17 cellular contexts compared by ENCODE assay signal in genomic region chr1:15940110-15941043, GRCh38. TPM values are rescaled to one million over a fixed set of nuclear protein-coding genes. Genes with fewer than 3 reads are reported as not detected.
DNase-seq lines count a peak whose midpoint lies in the region; ATAC-seq and TF ChIP-seq lines count a peak whose summit lies in the region.
"Had no signal": no experiment of that assay in that cellular context is flagged by ENCODE, and none has a peak within 500 bp of the region (broad histone marks: within the 10 kb centered on the region; RNA-seq: fewer than 3 reads in every experiment).

No MANE protein-coding gene starts in this region.

- H3K27ac Mint-ChIP-seq in activated naive CD8-positive, alpha-beta T cell treated with anti-CD3 and anti-CD28 coated beads for 36 hours, result peak overlapping the region; percentile 52
- H3K27ac Mint-ChIP-seq: activated naive CD8-positive, alpha-beta T cell treated with anti-CD3 and anti-CD28 coated beads, Interleukin-2, amount 10 ng/mL, durations not matched to agents 7 days and 5 days had no signal

- TF ChIP-seq CTCF in right atrium auricular region (IDR thresholded peaks at IDR 0.05) (no peak), upper lobe of right lung (IDR thresholded peaks at IDR 0.05) (no peak), foreskin fibroblast (IDR thresholded peaks at IDR 0.05; ENCODE audit: low read depth, low read length) (no peak)

- H3K36me3 Mint-ChIP-seq in activated naive CD8-positive, alpha-beta T cell treated with anti-CD3 and anti-CD28 coated beads for 36 hours, result peaks cover 20% of the 10 kb centered on the region

- H3K27me3 ChIP-seq in right atrium auricular region (no peaks in the 10 kb centered on the region), upper lobe of right lung (no peaks in the 10 kb centered on the region)
- H3K27me3 ChIP-seq: cardiac muscle cell, Peyer's patch had no signal

- H3K4me3 ChIP-seq in right atrium auricular region (no peak overlapping the region), upper lobe of right lung (no peak overlapping the region), foreskin fibroblast (ENCODE audit: low read depth in 1 of 2, low read length in 2 of 2) (no peak overlapping the region)
- H3K4me3 ChIP-seq: cardiac muscle cell, Peyer's patch had no signal

- DNase-seq in right atrium auricular region (ENCODE audit: low spot score) (peak; percentile 32), Right ventricle myocardium inferior (ENCODE audit: missing footprints) (no peak), mesenteric fat pad (ENCODE audit: low spot score) (peak; percentile 55), upper lobe of right lung (peak; percentile 21), medulla oblongata (ENCODE audit: extremely low spot score) (no peak), foreskin fibroblast (no peak), retina (no peak)
- no peak for DNase-seq in activated naive CD8-positive, alpha-beta T cell treated with anti-CD3 and anti-CD28 coated beads for 36 hours
- DNase-seq: activated naive CD8-positive, alpha-beta T cell treated with anti-CD3 and anti-CD28 coated beads, Interleukin-2, amount 10 ng/mL, durations not matched to agents 7 days and 5 days; effector CD8-positive, alpha-beta T cell; mesendoderm; NCI-H1092; NCI-H2107; NCI-H82; stimulated activated CD4-positive, alpha-beta T cell treated with anti-CD3 and anti-CD28 coated beads, Interleukin-15, amount 100 ng/mL, for 24 hours had no signal

- no peak for ATAC-seq in Right ventricle myocardium inferior
- ATAC-seq in upper lobe of right lung, result no peak

- no peaks in the 10 kb centered on the region for H3K27me3 Mint-ChIP-seq in activated naive CD8-positive, alpha-beta T cell treated with anti-CD3 and anti-CD28 coated beads for 36 hours
- H3K27me3 Mint-ChIP-seq: activated naive CD8-positive, alpha-beta T cell treated with anti-CD3 and anti-CD28 coated beads, Interleukin-2, amount 10 ng/mL, durations not matched to agents 7 days and 5 days had no signal

- H3K4me1 Mint-ChIP-seq in activated naive CD8-positive, alpha-beta T cell treated with anti-CD3 and anti-CD28 coated beads for 36 hours, result peaks cover 10% of the 10 kb centered on the region

- H3K4me1 ChIP-seq in right atrium auricular region, result peaks cover 0 to 13% of the 10 kb centered on the region in 2 donors
- H3K4me1 ChIP-seq in upper lobe of right lung, result peaks cover 14% of the 10 kb centered on the region

- intact Hi-C loops in Right ventricle myocardium inferior (cut with DNase I) (no loop called here), upper lobe of right lung (cut with DNase I) (no loop called here)

- no peaks in the 10 kb centered on the region for H3K9me3 Mint-ChIP-seq in activated naive CD8-positive, alpha-beta T cell treated with anti-CD3 and anti-CD28 coated beads for 36 hours
- H3K9me3 Mint-ChIP-seq: activated naive CD8-positive, alpha-beta T cell treated with anti-CD3 and anti-CD28 coated beads, Interleukin-2, amount 10 ng/mL, durations not matched to agents 7 days and 5 days had no signal

- H3K4me3 Mint-ChIP-seq in activated naive CD8-positive, alpha-beta T cell treated with anti-CD3 and anti-CD28 coated beads for 36 hours, result no peak overlapping the region
- H3K4me3 Mint-ChIP-seq: activated naive CD8-positive, alpha-beta T cell treated with anti-CD3 and anti-CD28 coated beads, Interleukin-2, amount 10 ng/mL, durations not matched to agents 7 days and 5 days had no signal

- no peaks in the 10 kb centered on the region for H3K9me3 ChIP-seq in right atrium auricular region
- H3K9me3 ChIP-seq in upper lobe of right lung, result no peaks in the 10 kb centered on the region
- H3K9me3 ChIP-seq: Peyer's patch had no signal

- H3K27ac ChIP-seq in right atrium auricular region (no peak overlapping the region), upper lobe of right lung (peak overlapping the region; percentile 65)

- H3K36me3 ChIP-seq in right atrium auricular region, result peaks cover 93% of the 10 kb centered on the region
- H3K36me3 ChIP-seq in upper lobe of right lung, result peaks cover 97% of the 10 kb centered on the region

RNA-seq across cellular contexts. Expression of gene ZBTB17, which starts 35.5 kb away (rescaled TPM):
- 10 to 100 TPM; 14.8 to 27.5 TPM for total RNA-seq in right atrium auricular region
- 23.4 TPM for total RNA-seq in Right ventricle myocardium inferior
- total RNA-seq in activated naive CD8-positive, alpha-beta T cell treated with anti-CD3 and anti-CD28 coated beads for 36 hours, result 10 to 100 TPM; 52.3 to 56.1 TPM
- total RNA-seq in mesenteric fat pad, result 29.9 TPM
- total RNA-seq in upper lobe of right lung, result 42.3 TPM

Comparison
In these comparisons a context has a peak if more than half of its experiments do, and no peak if none do; other contexts are left out.
1. DNase-seq: peak in right atrium auricular region (single experiment), mesenteric fat pad (single experiment) and upper lobe of right lung (single experiment); none in Right ventricle myocardium inferior (single experiment), activated naive CD8-positive, alpha-beta T cell treated with anti-CD3 and anti-CD28 coated beads for 36 hours (single experiment), medulla oblongata (single experiment), foreskin fibroblast (0 of 2) and retina (single experiment).